In genomic region chr10:73094249-73094850, GRCh38 we compare ENCODE assay signal across 8 cellular contexts. TPM values are rescaled to one million over a fixed set of nuclear protein-coding genes. Genes with fewer than 3 reads are reported as not detected.
A peak's percentile ranks its signal among the peaks of the same experiment; 100 is the strongest.
DNase-seq lines count a peak whose midpoint lies in the region; ATAC-seq and TF ChIP-seq lines count a peak whose summit lies in the region.

No MANE protein-coding gene starts in this region.

- TF ChIP-seq CTCF in heart right ventricle (IDR thresholded peaks at IDR 0.05) (no peak), kidney epithelial cell (IDR thresholded peaks at IDR 0.05; ENCODE audit: insufficient read depth, low read length, poor library complexity, severe bottlenecking) (no peak), type B pancreatic cell (conservative IDR thresholded peaks at IDR 0.05) (no peak)

- intact Hi-C loops in heart right ventricle (cut with DNase I): loop anchor here in 2 of 10 donors (10.0 kb wide), 2 partner anchors 60 to 70 kb away; partner anchors contain the start of genes ECD (in 1 of the 2) and FAM149B1 (in 1 of the 2)
- intact Hi-C loops in Right ventricle myocardium superior (cut with DNase I): no loop called here

- peaks cover 3% of the 10 kb centered on the region for H3K36me3 Mint-ChIP-seq in activated naive CD8-positive, alpha-beta T cell
- H3K36me3 Mint-ChIP-seq in type B pancreatic cell: peaks cover 4% of the 10 kb centered on the region

- H3K36me3 ChIP-seq in heart right ventricle (peaks cover 0 to 15% (median 0%) of the 10 kb centered on the region in 9 donors), kidney epithelial cell (ENCODE audit: control insufficient read depth, insufficient read depth, low read length) (no peaks in the 10 kb centered on the region)

- no peaks in the 10 kb centered on the region for H3K9me3 Mint-ChIP-seq in activated naive CD8-positive, alpha-beta T cell (ENCODE audit: low read depth)
- no peaks in the 10 kb centered on the region for H3K9me3 Mint-ChIP-seq in type B pancreatic cell

- H3K27ac Mint-ChIP-seq in activated naive CD8-positive, alpha-beta T cell: no peak overlapping the region
- H3K27ac Mint-ChIP-seq in type B pancreatic cell: peak overlapping the region; percentile 89

- ATAC-seq in heart right ventricle (no peak), Right ventricle myocardium superior (ENCODE audit: poor library complexity) (no peak), GM18907 (IDR thresholded peaks at IDR 0.05; ENCODE audit: unreplicated experiment) (no peak)

- peaks cover 36% of the 10 kb centered on the region for H3K4me1 Mint-ChIP-seq in activated naive CD8-positive, alpha-beta T cell (ENCODE audit: low read depth)
- peaks cover 27% of the 10 kb centered on the region for H3K4me1 Mint-ChIP-seq in type B pancreatic cell (ENCODE audit: unreplicated experiment)

- H3K4me3 ChIP-seq in heart right ventricle (peak overlapping the region in 9 of 10 donors; percentile 76 to 92 (median 85)), kidney epithelial cell (ENCODE audit: low read depth, low read length) (peak overlapping the region; percentile 87)

- DNase-seq in heart right ventricle (no peak), Right ventricle myocardium superior (no peak), kidney epithelial cell (ENCODE audit: low read depth) (no peak), type B pancreatic cell (ENCODE audit: extremely low spot score, unreplicated experiment) (no peak), NCI-H345 treated with DMSO at 0.1 percent for 48 hours (lab: John Stamatoyannopoulos, UW; ENCODE audit: unreplicated experiment) (no peak), NK-92 (lab: John Stamatoyannopoulos, UW; ENCODE audit: unreplicated experiment) (no peak)

- H3K4me3 Mint-ChIP-seq in activated naive CD8-positive, alpha-beta T cell: peak overlapping the region; percentile 90
- peak overlapping the region; percentile 94 for H3K4me3 Mint-ChIP-seq in type B pancreatic cell

- peak overlapping the region; percentile 8 to 99 (median 96) for H3K27ac ChIP-seq in heart right ventricle

- H3K27me3 ChIP-seq in heart right ventricle: no peaks in the 10 kb centered on the region
- H3K27me3 ChIP-seq in kidney epithelial cell (ENCODE audit: control insufficient read depth, insufficient read depth, low read length): no peaks in the 10 kb centered on the region

- H3K27me3 Mint-ChIP-seq in activated naive CD8-positive, alpha-beta T cell: no peaks in the 10 kb centered on the region
- H3K27me3 Mint-ChIP-seq in type B pancreatic cell: no peaks in the 10 kb centered on the region

- no peaks in the 10 kb centered on the region for H3K9me3 ChIP-seq in heart right ventricle

- H3K4me1 ChIP-seq in heart right ventricle: peaks cover 0 to 66% (median 42%) of the 10 kb centered on the region in 9 donors

- WGBS in heart right ventricle, 2 donors: 13 to 26% methylated on average over 2 of the region's 2 CpGs

RNA-seq across cellular contexts. Expression of gene P4HA1, which starts 2.3 kb away (rescaled TPM):
- 10 to 100 TPM; 44.4 to 67.3 (median 51.5) TPM for total RNA-seq in heart right ventricle
- 10 to 100 TPM; 17.3 to 20.8 TPM for polyA plus RNA-seq in heart right ventricle
- 79.2 TPM for total RNA-seq in Right ventricle myocardium superior
- total RNA-seq in kidney epithelial cell: 35.6 and 37.5 TPM in 2 replicates
- total RNA-seq in type B pancreatic cell (ENCODE audit: low replicate concordance): 24.6 and 38.9 TPM in 2 replicates

RNA-seq across cellular contexts. Expression of gene NUDT13, which starts 15.9 kb away (rescaled TPM):
- total RNA-seq in heart right ventricle (1 to 10 TPM; 1.8 to 5.2 (median 4.0) TPM), Right ventricle myocardium superior (4.1 TPM), kidney epithelial cell (1.8 and 1.9 TPM in 2 replicates), type B pancreatic cell (ENCODE audit: low replicate concordance) (3.0 and 3.1 TPM in 2 replicates)
- 10 to 100 TPM in 1 of 2 donors, 1 to 10 TPM in 1; 1.4 to 11.0 TPM for polyA plus RNA-seq in heart right ventricle
